In the genomic region with DNA sequence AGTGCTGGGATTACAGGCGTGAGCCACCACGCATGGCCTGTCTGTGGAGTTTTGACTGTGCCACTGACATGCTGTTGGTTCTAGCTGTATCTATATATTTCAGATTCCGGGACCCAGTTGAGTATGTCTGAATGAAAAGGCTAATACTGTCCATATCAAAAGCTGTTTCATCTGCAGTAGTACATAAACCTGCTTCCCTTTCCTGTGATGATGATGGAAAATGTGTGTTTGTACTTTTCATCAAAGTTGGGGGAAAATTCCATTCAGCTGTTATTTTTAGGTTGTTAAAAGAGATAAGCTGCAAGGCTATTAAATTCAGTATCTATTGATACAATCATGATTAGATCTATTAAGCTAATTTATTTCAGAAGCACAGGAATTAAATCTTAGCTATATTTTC, we compare ENCODE assay signal across 10 cellular contexts.
"Had no signal": no experiment of that assay in that cellular context is flagged by ENCODE, and none has a peak within 500 bp of the region (broad histone marks: within the 10 kb centered on the region; RNA-seq: fewer than 3 reads in every experiment).

No MANE protein-coding gene starts in this region.

- H2AFZ ChIP-seq: GM23248, GM23338 had no signal

- H3K4me3 ChIP-seq: GM23248, GM23338, HAP-1 had no signal

- H3K27ac Mint-ChIP-seq: GM23338, H9, HFFc6 had no signal

- H3K9me3 ChIP-seq: HAP-1 had no signal

- H3K27ac ChIP-seq: GM23248 had no signal

- H3K4me1 ChIP-seq: HAP-1 had no signal

- H3K4me1 Mint-ChIP-seq: H9 had no signal

- H3K4me3 Mint-ChIP-seq: GM23338, H9, HFFc6 had no signal

- FAIRE-seq: H1, H54 had no signal

- H3K4me2 ChIP-seq: GM23338 had no signal

- DNase-seq: GM23248, GOT3, H7, H9, HCEC 1CT, HFFc6 had no signal

- H3K9ac ChIP-seq: GM23248 had no signal

- H3K9me3 Mint-ChIP-seq: GM23338, H9, HFFc6 had no signal

- H3K36me3 ChIP-seq: HAP-1 had no signal
